In the genomic region with DNA sequence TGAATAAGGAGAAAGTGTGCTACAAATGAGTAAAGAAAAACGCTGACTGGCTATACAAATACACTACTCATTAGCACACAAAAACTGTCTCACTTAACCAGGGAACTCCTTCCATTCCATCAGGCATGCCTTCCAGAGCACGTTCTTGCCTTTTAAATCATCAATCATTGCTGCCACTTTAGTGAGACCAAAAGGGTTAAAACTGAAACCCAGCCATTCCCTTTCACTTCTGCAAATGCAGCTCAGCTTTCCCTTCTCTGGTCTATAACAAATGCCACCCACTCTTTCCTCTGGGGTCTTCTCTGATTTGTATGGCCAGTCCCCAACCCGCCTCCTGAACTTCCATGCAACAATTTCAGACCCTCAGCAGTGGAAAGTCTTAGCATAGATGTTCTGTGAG, we compare ENCODE assay signal across 17 cellular contexts.
"Had no signal": no experiment of that assay in that cellular context is flagged by ENCODE, and none has a peak within 500 bp of the region (broad histone marks: within the 10 kb centered on the region; RNA-seq: fewer than 3 reads in every experiment).

No MANE protein-coding gene starts in this region.

- H3K36me3 ChIP-seq: heart left ventricle, right atrium auricular region, sigmoid colon had no signal

- DNase-seq: endodermal cell; erythroblast; foreskin keratinocyte; heart left ventricle; hippocampal formation; left colon; mucosa of descending colon; naive thymus-derived CD8-positive, alpha-beta T cell; sigmoid colon; stimulated activated CD4-positive, alpha-beta T cell treated with anti-CD3 and anti-CD28 coated beads, Interleukin-12 subunit alpha, Interleukin-12 subunit beta, amount 100 ng/mL, for 4 hours; stimulated activated naive CD4-positive, alpha-beta T cell treated with Interleukin-2 at 50 U/mL for 16 hours; trophoblast cell had no signal

- FAIRE-seq: endothelial cell of umbilical vein, urothelium cell line had no signal

- H3K27ac ChIP-seq: foreskin keratinocyte, heart left ventricle, right atrium auricular region, sigmoid colon, skin epidermis had no signal

- H3K36me3 Mint-ChIP-seq: naive thymus-derived CD8-positive, alpha-beta T cell had no signal

- H3K9me3 ChIP-seq: mucosa of descending colon, right atrium auricular region, sigmoid colon had no signal

- H3K27ac Mint-ChIP-seq: dendritic cell treated with granulocyte-macrophage colony-stimulating factor and Interleukin-4, amounts not matched to agents 40 ng/mL and 50 ng/mL, for 4 days; endodermal cell; naive thymus-derived CD8-positive, alpha-beta T cell had no signal

- H3K27me3 Mint-ChIP-seq: dendritic cell treated with granulocyte-macrophage colony-stimulating factor and Interleukin-4, amounts not matched to agents 40 ng/mL and 50 ng/mL, for 4 days; naive thymus-derived CD8-positive, alpha-beta T cell had no signal

- H3K4me3 ChIP-seq: heart left ventricle, mucosa of descending colon, right atrium auricular region, sigmoid colon, skin epidermis had no signal

- H3K4me1 Mint-ChIP-seq: naive thymus-derived CD8-positive, alpha-beta T cell had no signal

- H3K4me3 Mint-ChIP-seq: dendritic cell treated with granulocyte-macrophage colony-stimulating factor and Interleukin-4, amounts not matched to agents 40 ng/mL and 50 ng/mL, for 4 days; endodermal cell; naive thymus-derived CD8-positive, alpha-beta T cell had no signal

- ATAC-seq: foreskin keratinocyte; heart left ventricle; left colon; mucosa of descending colon; naive thymus-derived CD8-positive, alpha-beta T cell had no signal

- H3K4me1 ChIP-seq: foreskin keratinocyte, heart left ventricle, right atrium auricular region, sigmoid colon had no signal

- H3K27me3 ChIP-seq: foreskin keratinocyte, right atrium auricular region, sigmoid colon had no signal
